ENCODE assay signal across 23 cellular contexts in the genomic region with DNA sequence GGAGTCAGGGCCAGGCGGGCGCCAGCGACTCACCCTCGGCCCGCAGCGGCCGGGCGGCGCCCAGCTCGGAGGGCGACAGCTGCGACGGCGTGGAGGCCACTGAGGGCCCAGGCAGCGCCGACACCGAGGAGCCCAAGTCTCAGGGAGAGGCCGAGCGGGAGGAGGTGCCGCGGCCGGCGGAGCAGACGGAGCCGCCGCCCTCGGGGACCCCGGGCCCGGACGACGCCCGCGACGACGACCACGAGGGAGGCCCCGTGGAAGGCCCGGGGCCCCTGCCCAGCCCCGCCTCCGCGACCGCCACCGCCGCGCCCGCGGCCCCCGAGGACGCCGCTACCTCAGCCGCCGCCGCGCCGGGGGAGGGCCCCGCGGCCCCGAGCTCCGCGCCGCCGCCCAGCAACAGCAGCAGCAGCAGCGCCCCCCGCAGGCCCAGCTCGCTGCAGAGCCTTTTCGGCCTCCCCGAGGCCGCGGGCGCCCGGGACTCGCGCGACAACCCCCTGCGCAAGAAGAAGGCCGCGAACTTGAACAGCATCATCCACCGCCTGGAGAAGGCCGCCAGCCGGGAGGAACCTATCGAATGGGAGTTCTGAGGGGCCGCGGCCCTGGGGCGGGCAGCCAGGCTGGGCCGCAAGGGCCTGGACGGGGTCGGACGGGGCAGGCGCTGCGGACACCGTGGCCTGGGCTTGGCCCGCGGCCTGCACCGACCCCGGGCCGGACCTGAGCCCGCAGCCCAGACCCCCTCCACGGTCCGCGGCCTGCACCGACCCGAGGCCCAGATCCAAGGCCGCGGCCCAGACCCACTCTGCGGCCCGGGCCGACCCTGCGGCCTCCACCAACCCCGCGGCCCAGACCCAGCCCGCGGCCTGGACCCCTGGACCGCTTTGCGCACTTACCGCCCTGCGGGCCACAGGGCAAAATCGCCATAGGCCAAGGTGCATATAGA. TPM values are rescaled to one million over a fixed set of nuclear protein-coding genes. Genes with fewer than 3 reads are reported as not detected.
A peak's percentile ranks its signal among the peaks of the same experiment; 100 is the strongest.
DNase-seq lines count a peak whose midpoint lies in the region; ATAC-seq, FAIRE-seq and TF ChIP-seq lines count a peak whose summit lies in the region.
"Had no signal": no experiment of that assay in that cellular context is flagged by ENCODE, and none has a peak within 500 bp of the region (broad histone marks: within the 10 kb centered on the region; RNA-seq: fewer than 3 reads in every experiment).

No MANE protein-coding gene starts in this region.

- H3K4me3 ChIP-seq in endodermal cell (ENCODE audit: low read length): no peak overlapping the region
- no peak overlapping the region for H3K4me3 ChIP-seq in kidney (ENCODE audit: low read length in 2 of 2)
- H3K4me3 ChIP-seq in SJCRH30: no peak overlapping the region

- no peak for FAIRE-seq in kidney (lab: Jason Lieb, UNC)
- FAIRE-seq: A204.1, GM12891, GM18507, HTR-8/SVneo had no signal

- peak; percentile 73 for ATAC-seq in stimulated activated naive CD8-positive, alpha-beta T cell treated with anti-CD3 and anti-CD28 coated beads, Interleukin-15, amount 100 ng/mL, for 72 hours
- no peak for ATAC-seq in stimulated activated naive CD8-positive, alpha-beta T cell treated with anti-CD3 and anti-CD28 coated beads, Interleukin-15, Interleukin-2, amounts not matched to agents 100 U/mL and 50 U/mL, for 24 hours
- ATAC-seq in HG03432 (IDR thresholded peaks at IDR 0.05; ENCODE audit: unreplicated experiment) (no peak), HG03442 (IDR thresholded peaks at IDR 0.05; ENCODE audit: unreplicated experiment) (no peak)

- no peak overlapping the region for H3K9ac ChIP-seq in endodermal cell (ENCODE audit: extremely low read depth, low read length, poor library complexity, severe bottlenecking)
- H3K9ac ChIP-seq in kidney (ENCODE audit: low read length in 2 of 2): no peak overlapping the region

- H3K27me3 ChIP-seq in endodermal cell (ENCODE audit: control insufficient read depth, insufficient read depth, low read length, poor library complexity, severe bottlenecking) (no peaks in the 10 kb centered on the region), SJCRH30 (no peaks in the 10 kb centered on the region)
- H3K27me3 ChIP-seq: BE2C had no signal

- no peaks in the 10 kb centered on the region for H3K27me3 Mint-ChIP-seq in stimulated activated naive CD8-positive, alpha-beta T cell treated with anti-CD3 and anti-CD28 coated beads, Interleukin-15, amount 100 ng/mL, for 72 hours
- H3K27me3 Mint-ChIP-seq in endodermal cell (ENCODE audit: insufficient read depth): no peaks in the 10 kb centered on the region
- H3K27me3 Mint-ChIP-seq: CD4-positive, CD25-positive, alpha-beta regulatory T cell had no signal

- no peaks in the 10 kb centered on the region for H3K4me1 ChIP-seq in endodermal cell (ENCODE audit: control insufficient read depth, insufficient read depth, low read length)
- H3K4me1 ChIP-seq in kidney (ENCODE audit: control insufficient read depth in 1 of 2, insufficient read depth in 1 of 2, low read depth in 1 of 2, low read length in 2 of 2): no peaks in the 10 kb centered on the region
- H3K4me1 ChIP-seq in SJCRH30: peaks cover 20% of the 10 kb centered on the region
- H3K4me1 ChIP-seq: Caco-2 had no signal

- no peaks in the 10 kb centered on the region for H3K9me3 ChIP-seq in endodermal cell (ENCODE audit: control insufficient read depth, low read length)
- no peaks in the 10 kb centered on the region for H3K9me3 ChIP-seq in kidney (ENCODE audit: control insufficient read depth in 1 of 2, low read length in 2 of 2)
- H3K9me3 ChIP-seq in SJCRH30 (replicated peaks): no peaks in the 10 kb centered on the region
- H3K9me3 ChIP-seq: BE2C, Caco-2 had no signal

- DNase-seq in stimulated activated naive CD8-positive, alpha-beta T cell treated with anti-CD3 and anti-CD28 coated beads, Interleukin-15, amount 100 ng/mL, for 72 hours: no peak
- DNase-seq in stimulated activated naive CD8-positive, alpha-beta T cell treated with anti-CD3 and anti-CD28 coated beads, Interleukin-15, Interleukin-2, amounts not matched to agents 100 U/mL and 50 U/mL, for 24 hours: no peak
- DNase-seq in endodermal cell: peak; percentile 87
- peak; percentile 63 for DNase-seq in kidney
- no peak for DNase-seq in pons (ENCODE audit: low spot score)
- DNase-seq in SJCRH30: no peak
- DNase-seq: BE2C; Caco-2; CD4-positive, CD25-positive, alpha-beta regulatory T cell; GOT3; NCI-H1105 treated with DMSO at 0.1 percent for 48 hours; NCI-H187 treated with DMSO at 0.1 percent for 48 hours; NCI-H226; NCI-H524; NCI-H82; SHP77 had no signal

- WGBS in endodermal cell (ENCODE audit: insufficient coverage in 1 of 2, insufficient read length in 1 of 2), 2 experiments: 95% methylated on average over 56 to 117 of the region's 117 CpGs

- no peak overlapping the region for H3K27ac ChIP-seq in endodermal cell (ENCODE audit: low read depth, low read length)
- no peak overlapping the region for H3K27ac ChIP-seq in kidney (ENCODE audit: low read depth in 2 of 2, low read length in 2 of 2)
- no peak overlapping the region for H3K27ac ChIP-seq in SJCRH30
- H3K27ac ChIP-seq: HL-60 had no signal

- no peak overlapping the region for H3K27ac Mint-ChIP-seq in stimulated activated naive CD8-positive, alpha-beta T cell treated with anti-CD3 and anti-CD28 coated beads, Interleukin-15, amount 100 ng/mL, for 72 hours
- H3K27ac Mint-ChIP-seq in endodermal cell: no peak overlapping the region
- H3K27ac Mint-ChIP-seq: CD4-positive, CD25-positive, alpha-beta regulatory T cell had no signal

- H3K4me3 Mint-ChIP-seq in stimulated activated naive CD8-positive, alpha-beta T cell treated with anti-CD3 and anti-CD28 coated beads, Interleukin-15, amount 100 ng/mL, for 72 hours: no peak overlapping the region
- no peak overlapping the region for H3K4me3 Mint-ChIP-seq in endodermal cell
- H3K4me3 Mint-ChIP-seq: CD4-positive, CD25-positive, alpha-beta regulatory T cell had no signal

- intact Hi-C loops in kidney (cut with DNase I): no loop called here

- H3K9me3 Mint-ChIP-seq in stimulated activated naive CD8-positive, alpha-beta T cell treated with anti-CD3 and anti-CD28 coated beads, Interleukin-15, amount 100 ng/mL, for 72 hours: no peaks in the 10 kb centered on the region
- H3K9me3 Mint-ChIP-seq in endodermal cell: no peaks in the 10 kb centered on the region
- H3K9me3 Mint-ChIP-seq: CD4-positive, CD25-positive, alpha-beta regulatory T cell had no signal

- no peaks in the 10 kb centered on the region for H3K4me1 Mint-ChIP-seq in stimulated activated naive CD8-positive, alpha-beta T cell treated with anti-CD3 and anti-CD28 coated beads, Interleukin-15, amount 100 ng/mL, for 72 hours
- peaks cover 4% of the 10 kb centered on the region for H3K4me1 Mint-ChIP-seq in endodermal cell
- H3K4me1 Mint-ChIP-seq: CD4-positive, CD25-positive, alpha-beta regulatory T cell had no signal

- H3K36me3 Mint-ChIP-seq in endodermal cell (ENCODE audit: low read depth): peaks cover 28% of the 10 kb centered on the region

- H3K36me3 ChIP-seq in endodermal cell (ENCODE audit: control insufficient read depth, insufficient read depth, low read length) (peaks cover 18% of the 10 kb centered on the region), kidney (ENCODE audit: control insufficient read depth in 1 of 2, insufficient read depth in 2 of 2, low read length in 2 of 2) (peaks cover 0 to 5% of the 10 kb centered on the region in 2 donors), SJCRH30 (peaks cover 4% of the 10 kb centered on the region; the same call in 1 of the 2 replicates)

- TF ChIP-seq CTCF in endodermal cell (conservative IDR thresholded peaks at IDR 0.05) (no peak), kidney (IDR thresholded peaks at IDR 0.05; ENCODE audit: borderline replicate concordance, extremely low read depth, insufficient read depth) (no peak)

RNA-seq across cellular contexts. Expression of gene SH2B2, which starts 37.9 kb away (rescaled TPM):
- total RNA-seq in endodermal cell: 1 to 10 TPM; 8.0 to 8.7 TPM
- 8.4 TPM for polyA plus RNA-seq in endodermal cell (2013, experiment 1 of 2)
- polyA plus RNA-seq in endodermal cell (2013, experiment 2 of 2): 8.7 TPM
- total RNA-seq in kidney: 11.0 TPM
- polyA plus RNA-seq in kidney (ENCODE audit: insufficient read depth, low read depth, low replicate concordance): 4.5 TPM
- total RNA-seq in SJCRH30 (2014; rRNA removed; shearing (Covaris generic)): 12.3 and 13.4 TPM in 2 replicates

Comparison
In these comparisons a context has a peak if more than half of its experiments do, and no peak if none do; other contexts are left out.
1. DNase-seq: peak in endodermal cell (single experiment) and kidney (single experiment); none in stimulated activated naive CD8-positive, alpha-beta T cell treated with anti-CD3 and anti-CD28 coated beads, Interleukin-15, amount 100 ng/mL, for 72 hours (0 of 2), stimulated activated naive CD8-positive, alpha-beta T cell treated with anti-CD3 and anti-CD28 coated beads, Interleukin-15, Interleukin-2, amounts not matched to agents 100 U/mL and 50 U/mL, for 24 hours (single experiment), pons (single experiment) and SJCRH30 (0 of 2).